15 cellular contexts compared by ENCODE assay signal in the genomic region with DNA sequence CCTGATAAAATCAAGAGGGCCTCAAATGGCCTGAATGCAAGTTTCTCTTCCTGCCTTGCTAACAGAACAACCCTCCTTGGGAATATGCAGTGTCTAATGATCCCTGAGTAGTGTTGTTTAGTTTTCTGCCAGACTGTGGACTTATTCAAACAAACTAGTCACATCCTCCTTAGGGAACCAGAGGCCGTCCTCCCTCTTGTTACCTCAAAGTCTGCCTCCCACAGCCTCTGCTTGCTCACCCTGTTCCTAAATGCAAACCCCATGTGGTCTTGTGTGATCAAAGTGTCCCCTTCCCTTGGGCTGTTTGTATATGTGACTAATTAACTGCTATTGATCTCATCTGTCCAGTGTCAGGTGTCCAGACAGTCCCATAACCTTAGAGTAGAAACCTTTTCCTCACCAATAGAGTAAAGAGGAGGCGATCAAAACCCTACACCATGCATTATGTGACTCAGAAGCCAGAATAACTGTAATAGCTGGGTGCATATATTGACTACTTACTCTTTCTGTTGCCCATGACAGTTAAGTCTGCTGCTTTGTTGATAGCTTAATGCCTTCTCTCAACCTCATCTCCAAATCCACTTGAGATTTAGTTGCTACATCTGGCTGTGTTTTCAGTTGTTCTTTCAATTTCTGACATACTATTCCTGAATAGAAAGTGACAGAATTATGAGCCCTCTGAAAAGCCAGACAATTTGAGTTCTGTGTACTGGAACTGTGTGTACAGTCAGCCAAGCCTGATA.
DNase-seq lines count a peak whose midpoint lies in the region; ATAC-seq, FAIRE-seq and TF ChIP-seq lines count a peak whose summit lies in the region.
"Had no signal": no experiment of that assay in that cellular context is flagged by ENCODE, and none has a peak within 500 bp of the region (broad histone marks: within the 10 kb centered on the region; RNA-seq: fewer than 3 reads in every experiment).

No MANE protein-coding gene starts in this region.

- FAIRE-seq in GM12891 (lab: Jason Lieb, UNC): peak; percentile 28

- DNase-seq in GM12891 (ENCODE audit: insufficient read length, low spot score) (no peak), T1000 (lab: John Stamatoyannopoulos, UW) (peak; percentile 12), HUDEP-2 (lab: John Stamatoyannopoulos, UW; ENCODE audit: unreplicated experiment in 76 of 76) (no peak), KBM-7 (no peak)
- DNase-seq in activated CD4-positive, CD25-positive, alpha-beta regulatory T cell treated with anti-CD3 and anti-CD28 coated beads, Interleukin-2, amount 50 U/mL, for 72 hours: no peak
- DNase-seq: activated CD8-positive, alpha-beta memory T cell treated with anti-CD3 and anti-CD28 coated beads, Interleukin-2, amount 50 U/mL, for 4 hours; GOT3; Kasumi-1; NCI-H526 treated with DMSO at 0.1 percent for 48 hours; T-cell had no signal

- in situ Hi-C loops in KBM-7 (cut with MboI; ENCODE audit: low pct_unique_long_range_greater_than_20kb, low sequenced_read_pairs): no loop called here

- TF ChIP-seq POLR2A in GM12891 (IDR thresholded peaks at IDR 0.05; ENCODE audit: low read depth, low read length): no peak

- ATAC-seq in GM19395 (IDR thresholded peaks at IDR 0.05; ENCODE audit: unreplicated experiment) (peak; percentile 53), HG03159 (IDR thresholded peaks at IDR 0.05; ENCODE audit: unreplicated experiment) (peak; percentile 50), HG02763 (IDR thresholded peaks at IDR 0.05; ENCODE audit: unreplicated experiment) (no peak)
- ATAC-seq: activated CD4-positive, CD25-positive, alpha-beta regulatory T cell treated with anti-CD3 and anti-CD28 coated beads, Interleukin-2, amount 50 U/mL, for 24 hours; activated naive CD4-positive, alpha-beta T cell treated with anti-CD3 and anti-CD28 coated beads, Interleukin-2, amount 50 U/mL, for 72 hours; T-cell had no signal

TF ChIP-seq in GM12891, 5 proteins besides CTCF, POLR2A, EP300 and RAD21:
- TF ChIP-seq PAX5 (IDR thresholded peaks at IDR 0.05; ENCODE audit: insufficient read depth, low read length, severe bottlenecking) (no peak), TAF1 (IDR thresholded peaks at IDR 0.05; ENCODE audit: low read depth, low read length) (no peak), POU2F2 (IDR thresholded peaks at IDR 0.05; ENCODE audit: low read depth, low read length) (no peak), SPI1 (IDR thresholded peaks at IDR 0.05; ENCODE audit: low read depth, low read length) (no peak), POLR2AphosphoS5 (IDR thresholded peaks at IDR 0.05; ENCODE audit: low read depth, low read length) (no peak)
